ENCODE assay signal across 19 cellular contexts in the genomic region with DNA sequence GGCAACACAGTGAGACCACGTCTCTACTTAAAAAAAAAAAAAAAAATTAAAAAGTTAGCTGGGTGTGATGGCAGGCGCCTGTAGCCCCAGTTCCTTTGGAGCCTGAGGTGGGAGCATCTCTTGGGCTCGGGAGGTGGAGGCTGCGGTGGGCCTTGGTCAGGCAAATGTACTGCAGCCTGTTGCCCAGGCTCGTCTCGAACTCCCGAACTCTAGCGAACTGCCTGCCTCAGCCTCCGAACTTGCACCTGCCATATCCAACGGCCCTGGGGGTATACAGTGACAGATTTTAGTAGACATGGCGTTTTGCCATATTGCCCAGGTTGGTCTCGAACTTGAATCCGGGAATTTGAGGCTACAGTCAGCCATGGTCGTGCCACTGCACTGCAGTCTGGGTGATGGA.
"Had no signal": no experiment of that assay in that cellular context is flagged by ENCODE, and none has a peak within 500 bp of the region (broad histone marks: within the 10 kb centered on the region; RNA-seq: fewer than 3 reads in every experiment).

No MANE protein-coding gene starts in this region.

- H3K36me3 ChIP-seq: adrenal gland, breast epithelium, Peyer's patch had no signal

- H3K9me3 Mint-ChIP-seq: activated B cell treated with CpG ODN at 0.5 μM for 24 hours; activated CD4-positive, alpha-beta memory T cell treated with anti-CD3 and anti-CD28 coated beads for 36 hours; activated naive CD4-positive, alpha-beta T cell treated with anti-CD3 and anti-CD28 coated beads for 36 hours; activated naive CD4-positive, alpha-beta T cell treated with anti-CD3 and anti-CD28 coated beads, Interleukin-2, amount 50 U/mL, for 72 hours; activated T-cell treated with anti-CD3 and anti-CD28 coated beads, Interleukin-2, amount 50 U/mL, for 4 hours; activated T-helper 1 cell treated with anti-CD3 and anti-CD28 coated beads, Interleukin-12 subunit alpha, Interleukin-12 subunit beta, Interleukin-2, Interleukin-4 antibody, amounts not matched to agents 30 ng/mL and 10 ng/mL and 1 ng/mL, durations not matched to agents 14 hours and 24 hours and 36 hours; T-cell had no signal

- H3K36me3 Mint-ChIP-seq: activated CD4-positive, alpha-beta memory T cell treated with anti-CD3 and anti-CD28 coated beads for 36 hours; T-cell had no signal

- H3K27ac ChIP-seq: adrenal gland, body of pancreas, breast epithelium, Peyer's patch had no signal

- H3K27ac Mint-ChIP-seq: activated B cell treated with CpG ODN at 0.5 μM for 24 hours; activated CD4-positive, alpha-beta memory T cell treated with anti-CD3 and anti-CD28 coated beads for 36 hours; activated naive CD4-positive, alpha-beta T cell treated with anti-CD3 and anti-CD28 coated beads for 36 hours; T-cell had no signal

- H3K27me3 ChIP-seq: body of pancreas, breast epithelium, Peyer's patch had no signal

- H3K4me1 ChIP-seq: breast epithelium, Peyer's patch had no signal

- DNase-seq: activated B cell treated with CpG ODN at 0.5 μM for 24 hours; activated CD4-positive, alpha-beta memory T cell treated with anti-CD3 and anti-CD28 coated beads for 36 hours; activated CD4-positive, alpha-beta T cell treated with anti-CD3 and anti-CD28 coated beads, Interleukin-2, amount 50 U/mL, for 1 hour; activated CD4-positive, CD25-positive, alpha-beta regulatory T cell treated with anti-CD3 and anti-CD28 coated beads, Interleukin-2, amount 50 U/mL, for 72 hours; activated CD8-positive, alpha-beta memory T cell treated with anti-CD3 and anti-CD28 coated beads, Interleukin-2, amount 50 U/mL, for 4 hours; activated gamma-delta T cell treated with Interleukin-2 at 50 U/mL for 16 hours; activated naive CD4-positive, alpha-beta T cell treated with anti-CD3 and anti-CD28 coated beads for 36 hours; activated T-cell treated with anti-CD3 and anti-CD28 coated beads for 4 hours; activated T-cell treated with anti-CD3 and anti-CD28 coated beads, Interleukin-2, amount 50 U/mL, for 4 hours; adrenal gland; body of pancreas; NCI-H2081 treated with DMSO at 0.1 percent for 48 hours; Peyer's patch; SIG-M5; T-helper 9 cell had no signal

- H3K4me3 ChIP-seq: body of pancreas had no signal

- H3K4me3 Mint-ChIP-seq: activated naive CD4-positive, alpha-beta T cell treated with anti-CD3 and anti-CD28 coated beads for 36 hours had no signal

- H3K9me3 ChIP-seq: adrenal gland, body of pancreas, breast epithelium, Peyer's patch had no signal
